ENCODE assay signal across 16 cellular contexts in the genomic region with DNA sequence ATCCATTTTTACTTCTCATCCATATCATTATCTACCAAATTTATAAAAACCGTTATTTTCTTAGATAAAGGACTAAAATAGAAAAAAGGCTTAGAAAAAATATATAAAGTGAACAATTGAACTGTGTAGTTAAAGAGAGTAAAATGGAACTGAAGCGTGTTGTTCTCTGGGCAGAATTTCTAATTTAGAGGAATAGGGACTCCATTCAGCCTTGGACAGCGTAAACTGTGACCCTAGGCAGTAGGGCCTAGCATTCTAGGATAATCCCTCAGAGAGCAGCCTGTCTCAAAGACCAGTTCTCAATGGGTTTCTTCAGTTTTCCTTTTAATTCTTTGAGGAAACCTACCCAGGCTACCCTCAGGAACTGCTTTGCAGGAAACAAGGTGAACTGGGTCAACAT. TPM values are rescaled to one million over a fixed set of nuclear protein-coding genes. Genes with fewer than 3 reads are reported as not detected.
A peak's percentile ranks its signal among the peaks of the same experiment; 100 is the strongest.
DNase-seq lines count a peak whose midpoint lies in the region; ATAC-seq, FAIRE-seq and TF ChIP-seq lines count a peak whose summit lies in the region.
"Had no signal": no experiment of that assay in that cellular context is flagged by ENCODE, and none has a peak within 500 bp of the region (broad histone marks: within the 10 kb centered on the region; RNA-seq: fewer than 3 reads in every experiment).

No MANE protein-coding gene starts in this region.

- H2AFZ ChIP-seq in GM23338 (no peak overlapping the region), astrocyte (ENCODE audit: low read depth, low read length) (no peak overlapping the region), hepatocyte (no peak overlapping the region)

- H3K4me1 ChIP-seq in GM23338 (ENCODE audit: insufficient read depth) (peaks cover 90% of the 10 kb centered on the region), astrocyte (ENCODE audit: insufficient read depth, low read length) (peaks cover 7% of the 10 kb centered on the region), psoas muscle (peaks cover 88% of the 10 kb centered on the region), hepatocyte (ENCODE audit: insufficient read depth) (peaks cover 16% of the 10 kb centered on the region)

- TF ChIP-seq CTCF in GM23338 (conservative IDR thresholded peaks at IDR 0.05; ENCODE audit: low read depth in 2 of 2) (no peak), astrocyte (IDR thresholded peaks at IDR 0.05; ENCODE audit: insufficient read depth, low read depth, low read length) (no peak), glutamatergic neuron (IDR thresholded peaks at IDR 0.05; ENCODE audit: partially characterized antibody, unreplicated experiment) (no peak), psoas muscle (IDR thresholded peaks at IDR 0.05) (no peak), hepatocyte (IDR thresholded peaks at IDR 0.05; ENCODE audit: poor library complexity) (no peak), mesothelial cell of epicardium (IDR thresholded peaks at IDR 0.05; ENCODE audit: unreplicated experiment) (no peak)

- no peak overlapping the region for H3K9ac ChIP-seq in astrocyte (ENCODE audit: low read length)

- H3K9me2 ChIP-seq in GM23338 (ENCODE audit: insufficient read depth): no peaks in the 10 kb centered on the region
- no peaks in the 10 kb centered on the region for H3K9me2 ChIP-seq in hepatocyte (replicated peaks; ENCODE audit: insufficient read depth)

- 0 out of 2 replicates have a peak overlapping the region, but pooled peaks have one; percentile 49 for H3K4me2 ChIP-seq in GM23338
- no peak overlapping the region for H3K4me2 ChIP-seq in astrocyte (ENCODE audit: low read length)
- no peak overlapping the region for H3K4me2 ChIP-seq in hepatocyte

- peaks cover 97% of the 10 kb centered on the region for H3K4me1 Mint-ChIP-seq in GM23338
- peaks cover 77% of the 10 kb centered on the region for H3K4me1 Mint-ChIP-seq in astrocyte (ENCODE audit: low read depth, unreplicated experiment)
- H3K4me1 Mint-ChIP-seq in glutamatergic neuron (ENCODE audit: low read depth, unreplicated experiment): peaks cover 81% of the 10 kb centered on the region
- peaks cover 39% of the 10 kb centered on the region for H3K4me1 Mint-ChIP-seq in mesothelial cell of epicardium
- H3K4me1 Mint-ChIP-seq: IgD-negative memory B cell had no signal

- TF ChIP-seq POLR2A in erythroblast (IDR thresholded peaks at IDR 0.05; ENCODE audit: low read length): no peak

- H3K79me2 ChIP-seq in GM23338 (replicated peaks; ENCODE audit: insufficient read depth) (peaks cover 98% of the 10 kb centered on the region), astrocyte (ENCODE audit: insufficient read depth, low read length) (peaks cover 95% of the 10 kb centered on the region), hepatocyte (peaks cover 98% of the 10 kb centered on the region)

- no peak overlapping the region for H3K4me3 ChIP-seq in GM23338
- no peak overlapping the region for H3K4me3 ChIP-seq in astrocyte (ENCODE audit: insufficient read depth, low read depth, low read length)
- no peak overlapping the region for H3K4me3 ChIP-seq in psoas muscle
- H3K4me3 ChIP-seq in hepatocyte: no peak overlapping the region

- H3K9me3 Mint-ChIP-seq in GM23338: no peaks in the 10 kb centered on the region
- H3K9me3 Mint-ChIP-seq in astrocyte (ENCODE audit: unreplicated experiment): no peaks in the 10 kb centered on the region
- peaks cover 18% of the 10 kb centered on the region for H3K9me3 Mint-ChIP-seq in glutamatergic neuron (ENCODE audit: unreplicated experiment)
- no peaks in the 10 kb centered on the region for H3K9me3 Mint-ChIP-seq in mesothelial cell of epicardium
- H3K9me3 Mint-ChIP-seq: IgD-negative memory B cell had no signal

- no peak overlapping the region for H3K4me3 Mint-ChIP-seq in GM23338
- no peak overlapping the region for H3K4me3 Mint-ChIP-seq in astrocyte (ENCODE audit: unreplicated experiment)
- peak overlapping the region; percentile 64 for H3K4me3 Mint-ChIP-seq in glutamatergic neuron (ENCODE audit: unreplicated experiment)
- no peak overlapping the region for H3K4me3 Mint-ChIP-seq in mesothelial cell of epicardium
- H3K4me3 Mint-ChIP-seq: IgD-negative memory B cell had no signal

- FAIRE-seq in astrocyte (lab: Jason Lieb, UNC): no peak
- FAIRE-seq: A204.1 had no signal

- H3K27ac ChIP-seq in GM23338 (ENCODE audit: low read depth): peak overlapping the region; percentile 55; the same call in 1 of the 2 replicates
- H3K27ac ChIP-seq in astrocyte (ENCODE audit: low read depth, low read length): no peak overlapping the region
- H3K27ac ChIP-seq in psoas muscle: peak overlapping the region; percentile 74
- no peak overlapping the region for H3K27ac ChIP-seq in hepatocyte

- H3K36me3 Mint-ChIP-seq in GM23338 (ENCODE audit: low read depth): peaks cover 14% of the 10 kb centered on the region; the same call in 2 of the 3 replicates
- peaks cover 5% of the 10 kb centered on the region for H3K36me3 Mint-ChIP-seq in astrocyte (ENCODE audit: low read depth, unreplicated experiment)
- H3K36me3 Mint-ChIP-seq in glutamatergic neuron (ENCODE audit: unreplicated experiment): no peaks in the 10 kb centered on the region
- no peaks in the 10 kb centered on the region for H3K36me3 Mint-ChIP-seq in mesothelial cell of epicardium
- H3K36me3 Mint-ChIP-seq: IgD-negative memory B cell had no signal

- H3F3A ChIP-seq in GM23338 (replicated peaks; ENCODE audit: low read depth): no peaks in the 10 kb centered on the region

- H3K27ac Mint-ChIP-seq in GM23338 (peak overlapping the region; percentile 54), astrocyte (ENCODE audit: unreplicated experiment) (peak overlapping the region; percentile 67), glutamatergic neuron (ENCODE audit: unreplicated experiment) (peak overlapping the region; percentile 86), mesothelial cell of epicardium (no peak overlapping the region)
- H3K27ac Mint-ChIP-seq: IgD-negative memory B cell had no signal

- WGBS in psoas muscle, 3 donors: 90 to 100% (median 94%) methylated on average over 3 of the region's 3 CpGs
- WGBS in hepatocyte (ENCODE audit: low lambda C conversion rate, missing lambda C conversion rate): 96% methylated on average over 3 of the region's 3 CpGs

- H3K27me3 Mint-ChIP-seq in GM23338 (ENCODE audit: insufficient read depth, low read depth, poor library complexity): peaks cover 8% of the 10 kb centered on the region
- no peaks in the 10 kb centered on the region for H3K27me3 Mint-ChIP-seq in astrocyte (ENCODE audit: low read depth, unreplicated experiment)
- peaks cover 8% of the 10 kb centered on the region for H3K27me3 Mint-ChIP-seq in glutamatergic neuron (ENCODE audit: unreplicated experiment)
- H3K27me3 Mint-ChIP-seq in mesothelial cell of epicardium (ENCODE audit: low read depth): no peaks in the 10 kb centered on the region

- H3K27me3 ChIP-seq in GM23338 (ENCODE audit: insufficient read depth) (no peaks in the 10 kb centered on the region), astrocyte (ENCODE audit: insufficient read depth, low read length) (no peaks in the 10 kb centered on the region), psoas muscle (ENCODE audit: insufficient read depth in 3 of 3, low read length in 2 of 3) (no peaks in the 10 kb centered on the region), hepatocyte (no peaks in the 10 kb centered on the region)

- H3K36me3 ChIP-seq in GM23338 (ENCODE audit: insufficient read depth) (no peaks in the 10 kb centered on the region), astrocyte (ENCODE audit: insufficient read depth, low read length) (no peaks in the 10 kb centered on the region), psoas muscle (ENCODE audit: insufficient read depth in 1 of 2, low read depth in 1 of 2) (no peaks in the 10 kb centered on the region), hepatocyte (replicated peaks; ENCODE audit: insufficient read depth, low read depth) (no peaks in the 10 kb centered on the region)

- H3K9me3 ChIP-seq in astrocyte (ENCODE audit: insufficient read depth, low read depth, low read length) (no peaks in the 10 kb centered on the region), psoas muscle (no peaks in the 10 kb centered on the region), hepatocyte (ENCODE audit: low read depth) (no peaks in the 10 kb centered on the region)

- DNase-seq in GM23338 (ENCODE audit: low spot score) (no peak), astrocyte (ENCODE audit: low read depth) (no peak), glutamatergic neuron (no peak), psoas muscle (no peak), hepatocyte (ENCODE audit: low spot score) (no peak), mesothelial cell of epicardium (ENCODE audit: low spot score in 2 of 2, unreplicated experiment in 2 of 2) (no peak), erythroblast (lab: John Stamatoyannopoulos, UW) (no peak)
- DNase-seq: COR-L47, NCI-H1417, NCI-H2029, NCI-H510A, NCI-H82 had no signal

- ATAC-seq in GM23338 (no peak), psoas muscle (no peak), HG03097 (IDR thresholded peaks at IDR 0.05; ENCODE audit: low FRiP score, unreplicated experiment) (no peak)
- ATAC-seq: Panc1 had no signal

- intact Hi-C loops in psoas muscle (cut with DNase I): no loop called here

- peaks cover 19% of the 10 kb centered on the region; the same call in 1 of the 2 replicates for H4K20me1 ChIP-seq in GM23338 (replicated peaks; ENCODE audit: insufficient read depth)
- H4K20me1 ChIP-seq in astrocyte (ENCODE audit: insufficient read depth, low read length): peaks cover 46% of the 10 kb centered on the region
- H4K20me1 ChIP-seq in hepatocyte (ENCODE audit: insufficient read depth, poor library complexity, severe bottlenecking): peaks cover 32% of the 10 kb centered on the region

TF ChIP-seq in GM23338, 12 proteins besides CTCF, POLR2A, EP300 and RAD21 (continues in another document):
- no peak for TF ChIP-seq JUNB (IDR thresholded peaks at IDR 0.05; ENCODE audit: unreplicated experiment)
- TF ChIP-seq STAT1 (IDR thresholded peaks at IDR 0.05; ENCODE audit: unreplicated experiment): no peak
- no peak for TF ChIP-seq ZNF114 (CRISPR knock-in tag; IDR thresholded peaks at IDR 0.05)

RNA-seq across cellular contexts. Expression of gene ZNF462, which starts 11.1 kb away (rescaled TPM):
- 87.8 and 101 TPM in 2 replicates for total RNA-seq in GM23338 (2014; rRNA removed; shearing (Covaris generic))
- polyA plus RNA-seq in GM23338 (2016; fragmentation: Nextera tagmentation; extraction: Ambion mirVana) (31.1 and 40.0 TPM in 2 replicates), psoas muscle (1 to 10 TPM; 2.0 to 6.1 (median 2.5) TPM), hepatocyte (7.8 and 8.6 TPM in 2 replicates)
- total RNA-seq in astrocyte (98.4 and 126 TPM in 2 replicates), glutamatergic neuron (ENCODE audit: unreplicated experiment) (259 TPM), psoas muscle (100 to 1,000 TPM in 1 of 4 donors, 10 to 100 TPM in 3; 16.3 to 102 (median 24.6) TPM), hepatocyte (13.8 and 27.5 TPM in 2 replicates), mesothelial cell of epicardium (139 to 154 TPM (median 140 TPM) in 3 replicates)
- polyA plus RNA-seq: IgD-negative memory B cell had no signal

Comparison
In these comparisons a context has a peak if more than half of its experiments do, and no peak if none do; other contexts are left out.
1. H3K27ac ChIP-seq: peak in GM23338 (single experiment) and psoas muscle (single experiment); none in astrocyte (single experiment) and hepatocyte (single experiment).